ENCODE assay signal across 8 cellular contexts in the genomic region with DNA sequence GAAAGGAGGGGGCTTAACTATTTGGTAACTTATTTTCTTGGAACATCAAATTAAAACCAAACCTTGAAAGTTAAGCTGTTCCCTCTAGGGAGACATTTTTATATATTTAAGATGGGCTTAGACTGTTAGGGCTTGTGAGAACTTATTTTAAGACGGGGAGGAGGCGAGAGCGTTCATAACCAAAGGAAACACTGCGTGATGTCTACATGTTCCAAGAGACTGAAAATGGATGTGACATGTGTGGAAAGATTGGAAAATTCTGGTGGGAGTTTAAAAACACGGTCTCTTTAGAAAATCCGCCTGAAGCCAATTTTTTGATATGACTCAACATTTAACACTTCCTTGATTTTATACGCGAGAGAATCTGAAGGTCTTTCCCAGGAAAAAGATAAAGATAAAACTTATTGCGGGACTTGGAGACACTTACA. TPM values are rescaled to one million over a fixed set of nuclear protein-coding genes. Genes with fewer than 3 reads are reported as not detected.
DNase-seq lines count a peak whose midpoint lies in the region; ATAC-seq and TF ChIP-seq lines count a peak whose summit lies in the region.

No MANE protein-coding gene starts in this region.

- no peak for ATAC-seq in HG02678 (IDR thresholded peaks at IDR 0.05; ENCODE audit: unreplicated experiment)

- in situ Hi-C loops in astrocyte of the cerebellum (cut with HindIII; ENCODE audit: low sequenced_read_pairs): loop anchor here (10.0 kb wide), 2 partner anchors 64 to 124 kb away; no protein-coding TSS in a partner anchor

- H3K4me3 ChIP-seq in HFF-Myc (replicated peaks; ENCODE audit: low read depth, low read length): peak overlapping the region; percentile 76
- peak overlapping the region; percentile 82 for H3K4me3 ChIP-seq in astrocyte of the cerebellum (ENCODE audit: low read depth, low read length)
- peak overlapping the region; percentile 98 for H3K4me3 ChIP-seq in kidney epithelial cell (ENCODE audit: low read depth, low read length)

- no peaks in the 10 kb centered on the region for H3K27me3 ChIP-seq in kidney epithelial cell (ENCODE audit: control insufficient read depth, insufficient read depth, low read length)

- TF ChIP-seq CTCF in 22Rv1 (IDR thresholded peaks at IDR 0.05) (no peak), HFF-Myc (IDR thresholded peaks at IDR 0.05; ENCODE audit: low read depth, low read length, missing control alignments) (no peak), astrocyte of the cerebellum (IDR thresholded peaks at IDR 0.05; ENCODE audit: low read depth, low read length, missing control alignments) (no peak), kidney epithelial cell (IDR thresholded peaks at IDR 0.05; ENCODE audit: insufficient read depth, low read length, poor library complexity, severe bottlenecking) (no peak)

- DNase-seq in HFF-Myc (ENCODE audit: extremely low read depth, low read depth) (no peak), astrocyte of the cerebellum (ENCODE audit: low read depth) (no peak), kidney epithelial cell (ENCODE audit: low read depth) (no peak), NCI-H187 treated with DMSO at 0.1 percent for 48 hours (lab: John Stamatoyannopoulos, UW) (no peak), cerebellar cortex (ENCODE audit: low spot score) (no peak)

- peaks cover 2% of the 10 kb centered on the region for H3K36me3 ChIP-seq in kidney epithelial cell (ENCODE audit: control insufficient read depth, insufficient read depth, low read length)

- H3K27ac ChIP-seq in 22Rv1 (peak overlapping the region; percentile 99), temporal lobe (ENCODE audit: low read depth, low read length) (peak overlapping the region; percentile 96)

RNA-seq across cellular contexts. Expression of gene PNRC2, which starts 0.7 kb away (rescaled TPM):
- total RNA-seq in kidney epithelial cell: 95.9 and 102 TPM in 2 replicates
- total RNA-seq in temporal lobe: 63.7 TPM

RNA-seq across cellular contexts. Expression of gene SRSF10, which starts 19.8 kb away (rescaled TPM):
- total RNA-seq in kidney epithelial cell (74.3 and 83.7 TPM in 2 replicates), temporal lobe (82.1 TPM)

RNA-seq across cellular contexts. Expression of gene CNR2, which starts 47.1 kb away (rescaled TPM):
- total RNA-seq in kidney epithelial cell: not detected in 2 replicates
- under 0.01 TPM for total RNA-seq in temporal lobe
